12 cellular contexts compared by ENCODE assay signal in the genomic region with DNA sequence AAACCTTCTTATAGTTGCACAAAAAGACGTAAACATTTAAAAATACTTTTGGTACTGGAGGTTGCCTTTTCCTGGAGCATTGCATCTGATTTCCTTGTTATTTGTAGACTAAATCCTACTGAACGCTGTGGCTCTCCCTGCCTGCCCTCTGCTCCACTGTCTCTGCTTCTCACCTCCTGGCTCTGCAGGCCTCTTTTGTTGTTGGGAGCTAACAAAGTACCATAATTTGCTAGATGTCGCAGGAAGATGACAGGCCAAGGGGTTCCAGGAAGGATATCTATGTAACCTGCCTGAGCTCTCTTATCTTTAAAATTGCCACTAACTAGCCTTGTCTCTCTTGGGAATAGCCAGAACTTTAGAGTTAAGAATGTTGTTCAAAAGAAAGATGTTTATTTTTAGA. TPM values are rescaled to one million over a fixed set of nuclear protein-coding genes. Genes with fewer than 3 reads are reported as not detected.
DNase-seq lines count a peak whose midpoint lies in the region; ATAC-seq, FAIRE-seq and TF ChIP-seq lines count a peak whose summit lies in the region.
"Had no signal": no experiment of that assay in that cellular context is flagged by ENCODE, and none has a peak within 500 bp of the region (broad histone marks: within the 10 kb centered on the region; RNA-seq: fewer than 3 reads in every experiment).

No MANE protein-coding gene starts in this region.

- peak; percentile 23 for FAIRE-seq in H54 (lab: Jason Lieb, UNC)

- CTCF ChIA-PET in T-cell (lab: Charles Lee) = interaction anchor here in 1 of 2 donors (0.5 to 0.8 kb wide), 2 partner anchors 10 to 105 kb away, joined by 3 to 4 read pairs; no protein-coding TSS in a partner anchor

- WGBS in hepatocyte (ENCODE audit: low lambda C conversion rate, missing lambda C conversion rate) = 53% methylated on average over 3 of the region's 3 CpGs

- ATAC-seq in HG02610 (IDR thresholded peaks at IDR 0.05; ENCODE audit: unreplicated experiment) (no peak), T-cell (replicated peaks in 1 of 4) (no peak)
- ATAC-seq: activated CD4-positive, alpha-beta T cell treated with anti-CD3 and anti-CD28 coated beads for 36 hours; SK-N-SH treated with all-trans-retinoic acid at 6 μM for 48 hours had no signal

- DNase-seq in H54 (ENCODE audit: insufficient read length, low spot score) (no peak), adipocyte (ENCODE audit: low read depth) (no peak), hepatocyte (ENCODE audit: low spot score) (no peak), germinal center (ENCODE audit: low spot score) (no peak), ureter (ENCODE audit: low spot score) (no peak), T-cell (no peak)
- DNase-seq: activated CD4-positive, alpha-beta T cell treated with anti-CD3 and anti-CD28 coated beads for 36 hours; activated gamma-delta T cell; NCI-H82 had no signal

- no peak overlapping the region for H3K4me2 ChIP-seq in hepatocyte

- no peak for TF ChIP-seq CTCF in hepatocyte (IDR thresholded peaks at IDR 0.05; ENCODE audit: poor library complexity)

- peak overlapping the region; percentile 15 for H2AFZ ChIP-seq in hepatocyte

- POLR2A ChIA-PET in T-cell (lab: Charles Lee) = no interaction called here

- H3K9ac ChIP-seq in adipocyte (ENCODE audit: low read length) (peak overlapping the region; percentile 46), skeletal muscle tissue (ENCODE audit: low read depth in 1 of 3, low read length in 3 of 3) (no peak overlapping the region)

- TF ChIP-seq POLR2A in H54 (IDR thresholded peaks at IDR 0.05; ENCODE audit: low read depth, low read length) = no peak

- H3K9me2 ChIP-seq in hepatocyte (replicated peaks; ENCODE audit: insufficient read depth) = no peaks in the 10 kb centered on the region

- peaks cover 43% of the 10 kb centered on the region for H3K79me2 ChIP-seq in hepatocyte

- H3K36me3 ChIP-seq in adipocyte (ENCODE audit: control insufficient read depth, insufficient read depth, low read length, severe bottlenecking) (no peaks in the 10 kb centered on the region), hepatocyte (replicated peaks; ENCODE audit: insufficient read depth, low read depth) (no peaks in the 10 kb centered on the region), skeletal muscle tissue (ENCODE audit: control insufficient read depth in 3 of 3, insufficient read depth in 3 of 3, low read length in 3 of 3) (no peaks in the 10 kb centered on the region)

- H3K27ac Mint-ChIP-seq in T-cell = no peak overlapping the region
- H3K27ac Mint-ChIP-seq: activated CD4-positive, alpha-beta T cell treated with anti-CD3 and anti-CD28 coated beads for 36 hours had no signal

- H3K27me3 ChIP-seq in adipocyte (replicated peaks; ENCODE audit: control insufficient read depth, insufficient read depth, low read length) (no peaks in the 10 kb centered on the region), hepatocyte (no peaks in the 10 kb centered on the region), skeletal muscle tissue (ENCODE audit: control insufficient read depth in 3 of 3, insufficient read depth in 3 of 3, low read length in 3 of 3) (no peaks in the 10 kb centered on the region)

- H3K36me3 Mint-ChIP-seq in T-cell = peaks cover 41% of the 10 kb centered on the region

- H3K9me3 ChIP-seq in adipocyte (ENCODE audit: control insufficient read depth, low read length) (no peaks in the 10 kb centered on the region), hepatocyte (ENCODE audit: low read depth) (no peaks in the 10 kb centered on the region), skeletal muscle tissue (ENCODE audit: control insufficient read depth in 3 of 3, low read length in 3 of 3) (no peaks in the 10 kb centered on the region)

- peaks cover 52 to 73% (median 70%) of the 10 kb centered on the region in 3 donors for H3K4me1 Mint-ChIP-seq in T-cell

- peak overlapping the region; percentile 13 for H3K4me3 ChIP-seq in adipocyte (ENCODE audit: low read length)
- no peak overlapping the region for H3K4me3 ChIP-seq in hepatocyte
- no peak overlapping the region for H3K4me3 ChIP-seq in skeletal muscle tissue (ENCODE audit: low read length in 3 of 3)

- H3K27me3 Mint-ChIP-seq in T-cell = no peaks in the 10 kb centered on the region
- H3K27me3 Mint-ChIP-seq: activated CD4-positive, alpha-beta T cell treated with anti-CD3 and anti-CD28 coated beads for 36 hours had no signal

- H3K4me1 ChIP-seq in adipocyte (ENCODE audit: control insufficient read depth, insufficient read depth, low read length) (peaks cover 46% of the 10 kb centered on the region), hepatocyte (ENCODE audit: insufficient read depth) (peaks cover 5% of the 10 kb centered on the region), skeletal muscle tissue (ENCODE audit: control insufficient read depth in 3 of 3, insufficient read depth in 3 of 3, low read length in 3 of 3) (peaks cover 13 to 23% (median 18%) of the 10 kb centered on the region in 3 donors)

- no peak overlapping the region for H3K4me3 Mint-ChIP-seq in T-cell
- H3K4me3 Mint-ChIP-seq: activated CD4-positive, alpha-beta T cell treated with anti-CD3 and anti-CD28 coated beads for 36 hours had no signal

- no peaks in the 10 kb centered on the region for H4K20me1 ChIP-seq in hepatocyte (ENCODE audit: insufficient read depth, poor library complexity, severe bottlenecking)

- H3K27ac ChIP-seq in hepatocyte (peak overlapping the region; percentile 13), skeletal muscle tissue (ENCODE audit: low read depth, low read length) (peak overlapping the region; percentile 66)

- H3K9me3 Mint-ChIP-seq in T-cell = no peaks in the 10 kb centered on the region

RNA-seq across cellular contexts. Expression of a gene that starts 21.4 kb away (rescaled TPM):
- total RNA-seq in hepatocyte = 58.6 and 59.8 TPM in 2 replicates
- 21.0 and 24.5 TPM in 2 replicates for polyA plus RNA-seq in hepatocyte
- 81.4 TPM for total RNA-seq in skeletal muscle tissue
- total RNA-seq in ureter = 113 TPM
- total RNA-seq in T-cell = 100 to 1,000 TPM; 150 to 321 (median 229) TPM
